ENCODE assay signal across 23 cellular contexts in genomic region chr9:30089428-30089827, GRCh38.
A peak's percentile ranks its signal among the peaks of the same experiment; 100 is the strongest.
DNase-seq lines count a peak whose midpoint lies in the region; ATAC-seq and TF ChIP-seq lines count a peak whose summit lies in the region.
"Had no signal": no experiment of that assay in that cellular context is flagged by ENCODE, and none has a peak within 500 bp of the region (broad histone marks: within the 10 kb centered on the region; RNA-seq: fewer than 3 reads in every experiment).

No MANE protein-coding gene starts in this region.

- intact Hi-C loops in colonic mucosa (cut with DNase I) = no loop called here
- intact Hi-C loops in mucosa of descending colon (cut with DNase I, micrococcal nuclease) = no loop called here
- intact Hi-C loops in activated T-helper 2 cell treated with anti-CD3 and anti-CD28 coated beads, Interferon-gamma antibody, Interleukin-2, Interleukin-4, amounts not matched to agents 10 μg/mL and 5 μg/mL and 100 μg/mL, durations not matched to agents 14 hours and 24 hours and 36 hours (cut with micrococcal nuclease) = no loop called here

- DNase-seq in colonic mucosa (peak; percentile 21), mucosa of descending colon (peak in 1 of 3 donors; percentile 30), OCI-M1 (lab: John Stamatoyannopoulos, UW) (no peak), GM19238 (ENCODE audit: insufficient read length, low spot score) (no peak)
- DNase-seq in activated T-helper 2 cell treated with anti-CD3 and anti-CD28 coated beads, Interferon-gamma antibody, Interleukin-2, Interleukin-4, amounts not matched to agents 10 μg/mL and 5 μg/mL and 100 μg/mL, durations not matched to agents 14 hours and 24 hours and 36 hours (ENCODE audit: low spot score) = no peak
- DNase-seq: 8988T; ACHN; BE2C; C1 segment of cervical spinal cord; CD4-positive, alpha-beta memory T cell; CD4-positive, CD25-positive, alpha-beta regulatory T cell; CD8-positive, alpha-beta memory T cell; COR-L47; DMS 273 treated with DMSO at 0.1 percent for 48 hours; DMS153; DMS53; DMS79; DND-41; EL; GDM1 had no signal

- H3K27ac Mint-ChIP-seq in activated T-helper 2 cell treated with anti-CD3 and anti-CD28 coated beads, Interferon-gamma antibody, Interleukin-2, Interleukin-4, amounts not matched to agents 10 μg/mL and 5 μg/mL and 100 μg/mL, durations not matched to agents 14 hours and 24 hours and 36 hours = no peak overlapping the region
- H3K27ac Mint-ChIP-seq: CD14-positive monocyte; CD4-positive, alpha-beta memory T cell; CD4-positive, CD25-positive, alpha-beta regulatory T cell; CD8-positive, alpha-beta memory T cell had no signal

- peaks cover under 1% of the 10 kb centered on the region for H3K9me3 Mint-ChIP-seq in activated T-helper 2 cell treated with anti-CD3 and anti-CD28 coated beads, Interferon-gamma antibody, Interleukin-2, Interleukin-4, amounts not matched to agents 10 μg/mL and 5 μg/mL and 100 μg/mL, durations not matched to agents 14 hours and 24 hours and 36 hours

- no peak overlapping the region for H3K27ac ChIP-seq in colonic mucosa
- H3K27ac ChIP-seq: BLaER1 had no signal

- no peaks in the 10 kb centered on the region for H3K36me3 Mint-ChIP-seq in activated T-helper 2 cell treated with anti-CD3 and anti-CD28 coated beads, Interferon-gamma antibody, Interleukin-2, Interleukin-4, amounts not matched to agents 10 μg/mL and 5 μg/mL and 100 μg/mL, durations not matched to agents 14 hours and 24 hours and 36 hours (ENCODE audit: low read depth)
- H3K36me3 Mint-ChIP-seq: CD14-positive monocyte; CD4-positive, alpha-beta memory T cell; CD4-positive, CD25-positive, alpha-beta regulatory T cell; CD8-positive, alpha-beta memory T cell had no signal

- H3K27me3 Mint-ChIP-seq in activated T-helper 2 cell treated with anti-CD3 and anti-CD28 coated beads, Interferon-gamma antibody, Interleukin-2, Interleukin-4, amounts not matched to agents 10 μg/mL and 5 μg/mL and 100 μg/mL, durations not matched to agents 14 hours and 24 hours and 36 hours (ENCODE audit: low read depth) = no peaks in the 10 kb centered on the region
- H3K27me3 Mint-ChIP-seq: CD4-positive, alpha-beta memory T cell; CD4-positive, CD25-positive, alpha-beta regulatory T cell; CD8-positive, alpha-beta memory T cell had no signal

- H3K36me3 ChIP-seq in colonic mucosa = no peaks in the 10 kb centered on the region
- no peaks in the 10 kb centered on the region for H3K36me3 ChIP-seq in mucosa of descending colon (ENCODE audit: low read depth)
- H3K36me3 ChIP-seq: BE2C, BLaER1 had no signal

- ATAC-seq in mucosa of descending colon = peak; percentile 56
- ATAC-seq: GM12878 had no signal

- H3K4me3 Mint-ChIP-seq in activated T-helper 2 cell treated with anti-CD3 and anti-CD28 coated beads, Interferon-gamma antibody, Interleukin-2, Interleukin-4, amounts not matched to agents 10 μg/mL and 5 μg/mL and 100 μg/mL, durations not matched to agents 14 hours and 24 hours and 36 hours (ENCODE audit: low read depth) = no peak overlapping the region
- H3K4me3 Mint-ChIP-seq: CD14-positive monocyte; CD4-positive, alpha-beta memory T cell; CD4-positive, CD25-positive, alpha-beta regulatory T cell; CD8-positive, alpha-beta memory T cell had no signal

- TF ChIP-seq CTCF in colonic mucosa (IDR thresholded peaks at IDR 0.05) (no peak), mucosa of descending colon (IDR thresholded peaks at IDR 0.05) (no peak)

- no peaks in the 10 kb centered on the region for H3K9me3 ChIP-seq in colonic mucosa
- H3K9me3 ChIP-seq in mucosa of descending colon = no peaks in the 10 kb centered on the region
- H3K9me3 ChIP-seq: BE2C, BLaER1 had no signal

- H3K4me1 Mint-ChIP-seq in activated T-helper 2 cell treated with anti-CD3 and anti-CD28 coated beads, Interferon-gamma antibody, Interleukin-2, Interleukin-4, amounts not matched to agents 10 μg/mL and 5 μg/mL and 100 μg/mL, durations not matched to agents 14 hours and 24 hours and 36 hours (ENCODE audit: low read depth) = no peaks in the 10 kb centered on the region
- H3K4me1 Mint-ChIP-seq: CD14-positive monocyte; CD4-positive, alpha-beta memory T cell; CD4-positive, CD25-positive, alpha-beta regulatory T cell; CD8-positive, alpha-beta memory T cell had no signal

- no peak overlapping the region for H3K9ac ChIP-seq in colonic mucosa (ENCODE audit: low read depth in 2 of 2, low read length in 2 of 2)
- H3K9ac ChIP-seq: BLaER1 had no signal

- H3K27me3 ChIP-seq in colonic mucosa = no peaks in the 10 kb centered on the region
- H3K27me3 ChIP-seq: BE2C, BLaER1 had no signal

- H3K4me1 ChIP-seq in colonic mucosa = no peaks in the 10 kb centered on the region
- H3K4me1 ChIP-seq in mucosa of descending colon (ENCODE audit: low read depth) = no peaks in the 10 kb centered on the region
- H3K4me1 ChIP-seq: BE2C, BLaER1 had no signal

- no peak overlapping the region for H3K4me3 ChIP-seq in colonic mucosa
- no peak overlapping the region for H3K4me3 ChIP-seq in mucosa of descending colon
- H3K4me3 ChIP-seq: BLaER1, GM12878 had no signal
